ENCODE assay signal across 17 cellular contexts in genomic region chr2:164784376-164784775, GRCh38. TPM values are rescaled to one million over a fixed set of nuclear protein-coding genes. Genes with fewer than 3 reads are reported as not detected.
DNase-seq lines count a peak whose midpoint lies in the region; ATAC-seq and TF ChIP-seq lines count a peak whose summit lies in the region.
"Had no signal": no experiment of that assay in that cellular context is flagged by ENCODE, and none has a peak within 500 bp of the region (broad histone marks: within the 10 kb centered on the region; RNA-seq: fewer than 3 reads in every experiment).

No MANE protein-coding gene starts in this region.

- peak overlapping the region; percentile 39 to 82 (median 75) for H3K27ac ChIP-seq in heart left ventricle
- peak overlapping the region; percentile 54 for H3K27ac ChIP-seq in muscle layer of duodenum (ENCODE audit: low read length)

- WGBS in heart left ventricle, 4 donors, result 56 to 66% (median 57%) methylated on average over 2 of the region's 2 CpGs

- DNase-seq in heart left ventricle, result peak in 3 of 5 donors; percentile 30 to 33 (median 30)
- no peak for DNase-seq in cardiac septum (ENCODE audit: low spot score)
- DNase-seq in fibroblast of pulmonary artery (ENCODE audit: low read depth), result peak; percentile 96
- DNase-seq in COLO668 (lab: John Stamatoyannopoulos, UW; ENCODE audit: unreplicated experiment), result no peak
- DNase-seq in activated CD4-positive, alpha-beta T cell treated with anti-CD3 and anti-CD28 coated beads, Interleukin-2, amount 50 U/mL, for 4 hours, result no peak
- no peak for DNase-seq in SIG-M5 treated with dmso at 0.1 percent for 504 hours (lab: John Stamatoyannopoulos, UW; ENCODE audit: unreplicated experiment)
- no peak for DNase-seq in OCI-M1 (lab: John Stamatoyannopoulos, UW)
- DNase-seq: 8988T; activated naive CD4-positive, alpha-beta T cell; CD8-positive, alpha-beta T cell; central memory CD4-positive, alpha-beta T cell; GF-D8; immature natural killer cell; naive B cell; substantia nigra had no signal

- no peaks in the 10 kb centered on the region for H3K27me3 ChIP-seq in heart left ventricle
- no peaks in the 10 kb centered on the region for H3K27me3 ChIP-seq in muscle layer of duodenum (ENCODE audit: low read depth, low read length)

- H3K4me3 ChIP-seq in heart left ventricle (no peak overlapping the region), fibroblast of pulmonary artery (replicated peaks; ENCODE audit: low read depth, low read length) (no peak overlapping the region), muscle layer of duodenum (ENCODE audit: low read depth in 1 of 2, low read length in 2 of 2) (no peak overlapping the region)
- H3K4me3 ChIP-seq: skin epidermis had no signal

- H3K36me3 ChIP-seq in heart left ventricle (no peaks in the 10 kb centered on the region), muscle layer of duodenum (ENCODE audit: control insufficient read depth in 1 of 2, insufficient read depth in 2 of 2, low read length in 2 of 2) (no peaks in the 10 kb centered on the region)

- H3K9me3 ChIP-seq in heart left ventricle (no peaks in the 10 kb centered on the region), muscle layer of duodenum (ENCODE audit: control insufficient read depth in 1 of 2, low read length in 2 of 2) (no peaks in the 10 kb centered on the region)

- TF ChIP-seq CTCF in heart left ventricle (IDR thresholded peaks at IDR 0.05), result no peak
- TF ChIP-seq CTCF in fibroblast of pulmonary artery (IDR thresholded peaks at IDR 0.05; ENCODE audit: low read length, missing control alignments), result no peak

- H3K4me1 ChIP-seq in heart left ventricle, result peaks cover 2 to 78% (median 54%) of the 10 kb centered on the region in 12 donors
- H3K4me1 ChIP-seq in muscle layer of duodenum (ENCODE audit: control insufficient read depth in 1 of 2, insufficient read depth in 2 of 2, low read length in 2 of 2), result peaks cover 0 to 19% of the 10 kb centered on the region in 2 donors

- intact Hi-C loops in heart left ventricle (cut with DNase I) (loop anchor here in 6 of 10 donors (5.0 to 10.0 kb wide), 3 partner anchors 50 to 58 kb away; partner anchors contain the start of gene COBLL1 (in 2 of the 6)), cardiac septum (cut with DNase I) (loop anchor here (2.0 kb wide), 1 partner anchor 56 kb away; the partner anchor contains the start of gene COBLL1)

- peak; percentile 39 to 84 (median 66) for ATAC-seq in heart left ventricle
- ATAC-seq: CD8-positive, alpha-beta T cell had no signal

- TF ChIP-seq POLR2A in heart left ventricle (IDR thresholded peaks at IDR 0.05), result no peak

RNA-seq across cellular contexts. Expression of gene COBLL1, which starts 57.2 kb away (rescaled TPM):
- total RNA-seq in heart left ventricle, result 10 to 100 TPM; 11.0 to 36.9 (median 18.8) TPM
- 1 to 10 TPM; 4.0 to 8.5 TPM for polyA plus RNA-seq in heart left ventricle
- total RNA-seq in cardiac septum, result 15.0 TPM

Comparison
In these comparisons a context has a peak if more than half of its experiments do, and no peak if none do; other contexts are left out.
1. DNase-seq: peak in heart left ventricle (3 of 5) and fibroblast of pulmonary artery (single experiment); none in cardiac septum (single experiment), COLO668 (single experiment), activated CD4-positive, alpha-beta T cell treated with anti-CD3 and anti-CD28 coated beads, Interleukin-2, amount 50 U/mL, for 4 hours (0 of 2), SIG-M5 treated with dmso at 0.1 percent for 504 hours (single experiment) and OCI-M1 (single experiment).